31 cellular contexts compared by ENCODE assay signal in the genomic region with DNA sequence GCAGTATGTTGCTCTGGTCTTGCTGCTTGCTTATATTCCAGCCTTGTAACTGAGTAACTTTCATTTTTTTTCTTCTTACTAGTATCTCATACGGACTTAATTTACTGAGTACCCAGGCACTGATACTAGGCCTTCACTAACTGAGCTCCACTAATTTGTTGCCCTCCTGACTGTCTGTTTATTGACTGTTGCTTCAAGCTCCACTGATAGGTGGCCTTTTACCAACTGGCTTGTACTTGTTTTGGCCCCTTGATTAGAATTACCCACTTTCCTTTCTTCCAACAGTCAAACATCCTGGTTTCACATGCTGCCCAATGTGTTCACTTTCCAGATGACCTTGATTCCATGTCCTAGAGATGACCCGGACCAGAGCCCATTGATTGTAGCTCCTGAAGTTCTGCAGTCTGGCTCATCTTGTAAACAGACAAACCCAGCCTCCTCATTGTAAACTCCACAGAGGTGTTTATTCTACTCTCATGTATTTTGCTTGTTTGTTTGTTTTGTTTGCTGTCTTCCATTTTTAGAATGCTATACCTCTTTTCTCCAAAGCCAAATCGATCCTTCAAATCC. TPM values are rescaled to one million over a fixed set of nuclear protein-coding genes. Genes with fewer than 3 reads are reported as not detected.
DNase-seq lines count a peak whose midpoint lies in the region; ATAC-seq, FAIRE-seq and TF ChIP-seq lines count a peak whose summit lies in the region.
"Had no signal": no experiment of that assay in that cellular context is flagged by ENCODE, and none has a peak within 500 bp of the region (broad histone marks: within the 10 kb centered on the region; RNA-seq: fewer than 3 reads in every experiment).

No MANE protein-coding gene starts in this region.

- no peak for TF ChIP-seq EP300 in H1 (IDR thresholded peaks at IDR 0.05; ENCODE audit: borderline replicate concordance in 1 of 2, low read depth in 2 of 2, low read length in 2 of 2)
- TF ChIP-seq EP300 in SK-N-SH (IDR thresholded peaks at IDR 0.05; ENCODE audit: borderline replicate concordance in 1 of 2, low read depth in 1 of 2, low read length in 1 of 2) = no peak

- H3K36me3 ChIP-seq in H1 (ENCODE audit: control insufficient read depth in 2 of 4, insufficient read depth in 4 of 4, low read length in 3 of 4) = no peaks in the 10 kb centered on the region; a peak in 1 of 8 replicates
- no peaks in the 10 kb centered on the region for H3K36me3 ChIP-seq in smooth muscle cell (ENCODE audit: low read depth)
- no peaks in the 10 kb centered on the region for H3K36me3 ChIP-seq in SK-N-SH (replicated peaks in 1 of 2; ENCODE audit: control insufficient read depth in 1 of 2, insufficient read depth in 2 of 2, low read length in 1 of 2)
- H3K36me3 ChIP-seq: gastrocnemius medialis, thoracic aorta had no signal

- H3K9ac ChIP-seq in H1 (replicated peaks in 1 of 4; ENCODE audit: extremely low read depth in 1 of 4, low read depth in 3 of 4, low read length in 3 of 4) (no peak overlapping the region), smooth muscle cell (ENCODE audit: low read depth) (peak overlapping the region; percentile 15), SK-N-SH (no peak overlapping the region)

- H3K79me2 ChIP-seq in H1 (ENCODE audit: control insufficient read depth in 1 of 2, insufficient read depth in 2 of 2, low read length in 2 of 2) (no peaks in the 10 kb centered on the region), smooth muscle cell (ENCODE audit: low read depth) (no peaks in the 10 kb centered on the region), SK-N-SH (ENCODE audit: insufficient read depth) (no peaks in the 10 kb centered on the region)

- H3F3A ChIP-seq in smooth muscle cell (ENCODE audit: low read depth) (no peaks in the 10 kb centered on the region), SK-N-SH (replicated peaks; ENCODE audit: insufficient read depth) (peaks cover 3% of the 10 kb centered on the region)

- H4K91ac ChIP-seq in H1 (replicated peaks; ENCODE audit: insufficient read length, low read length) = no peak overlapping the region

- no peak overlapping the region for H3K4ac ChIP-seq in H1 (replicated peaks; ENCODE audit: insufficient read length, low read depth, low read length)

- FAIRE-seq in H54 (lab: Jason Lieb, UNC) = peak; percentile 45
- no peak for FAIRE-seq in H1 (lab: Jason Lieb, UNC)
- FAIRE-seq: colon, small intestine had no signal

- no peaks in the 10 kb centered on the region for H3K4me1 ChIP-seq in H1 (replicated peaks in 1 of 4; ENCODE audit: control insufficient read depth in 3 of 4, insufficient read depth in 4 of 4, low read length in 3 of 4)
- H3K4me1 ChIP-seq in smooth muscle cell (ENCODE audit: low read depth) = peaks cover 9% of the 10 kb centered on the region
- H3K4me1 ChIP-seq in SK-N-SH (ENCODE audit: control insufficient read depth in 1 of 2, insufficient read depth in 2 of 2, low read depth in 1 of 2, low read length in 1 of 2) = peaks cover 0 to 8% of the 10 kb centered on the region in 2 experiments; a peak in 2 of 4 replicates

- POLR2A ChIA-PET in H1 (lab: Charles Lee; ENCODE audit: partially characterized antibody) (no interaction called here), SK-N-SH (lab: Yijun Ruan, JAX) (no interaction called here)

- no peak overlapping the region for H3K14ac ChIP-seq in H1 (ENCODE audit: insufficient read length)

- H3K9me3 ChIP-seq in H1 (ENCODE audit: insufficient read depth in 2 of 2, low read depth in 1 of 2, low read length in 1 of 2) = no peaks in the 10 kb centered on the region
- H3K9me3 ChIP-seq in smooth muscle cell (replicated peaks; ENCODE audit: low read depth) = no peaks in the 10 kb centered on the region
- H3K9me3 ChIP-seq in SK-N-SH = no peaks in the 10 kb centered on the region
- H3K9me3 ChIP-seq: gastrocnemius medialis, mucosa of descending colon, thoracic aorta had no signal

- H2AK5ac ChIP-seq in H1 (ENCODE audit: low read depth, low read length) = no peak overlapping the region

- no peak overlapping the region for H2BK15ac ChIP-seq in H1 (ENCODE audit: low read length)

- CTCF ChIA-PET in H1 (lab: Charles Lee; ENCODE audit: partially characterized antibody) = interaction anchor here (1.1 kb wide), 2 partner anchors 17 to 129 kb away, joined by 3 to 5 read pairs; no protein-coding TSS in a partner anchor
- CTCF ChIA-PET in SK-N-SH (lab: Yijun Ruan, JAX) = interaction anchor here (11.5 kb wide), 1 partner anchor 128 kb away, joined by 107 read pairs; no protein-coding TSS in a partner anchor

- TF ChIP-seq CTCF in H1 (IDR thresholded peaks at IDR 0.05; ENCODE audit: control extremely low read depth in 1 of 3, insufficient read depth in 1 of 3, low read depth in 1 of 3, low read length in 3 of 3) (no peak), smooth muscle cell (IDR thresholded peaks at IDR 0.05; ENCODE audit: borderline replicate concordance, insufficient read depth, poor library complexity, severe bottlenecking) (no peak), SK-N-SH (IDR thresholded peaks at IDR 0.05) (no peak)

- no peak overlapping the region for H2BK120ac ChIP-seq in H1 (replicated peaks; ENCODE audit: low read depth, low read length)

- no peak overlapping the region for H3K18ac ChIP-seq in H1 (ENCODE audit: extremely low read depth, low read length)

- H3K27ac ChIP-seq in H1 (ENCODE audit: low read depth, low read length) (no peak overlapping the region), smooth muscle cell (ENCODE audit: low read depth) (peak overlapping the region; percentile 12), SK-N-SH (ENCODE audit: low read depth in 2 of 2, low read length in 1 of 2) (no peak overlapping the region)
- H3K27ac ChIP-seq: gastrocnemius medialis, HL-60, RWPE1, thoracic aorta had no signal

- no peak for ATAC-seq in SK-N-SH treated with all-trans-retinoic acid at 6 μM for 48 hours
- ATAC-seq in GM19452 (IDR thresholded peaks at IDR 0.05; ENCODE audit: unreplicated experiment) = no peak
- ATAC-seq: gastrocnemius medialis, mucosa of descending colon had no signal

- no peaks in the 10 kb centered on the region for H3K79me1 ChIP-seq in H1 (ENCODE audit: low read depth, low read length)

- no peak overlapping the region for H2BK20ac ChIP-seq in H1 (ENCODE audit: low read length)

- DNase-seq in NCI-H345 (lab: John Stamatoyannopoulos, UW) (peak; percentile 12), NCI-H345 treated with DMSO at 0.1 percent for 48 hours (lab: John Stamatoyannopoulos, UW; ENCODE audit: unreplicated experiment) (no peak), H54 (ENCODE audit: insufficient read length, low spot score) (no peak), H1 (ENCODE audit: low read depth in 1 of 2, low spot score in 2 of 2) (no peak), smooth muscle cell (lab: John Stamatoyannopoulos, UW; ENCODE audit: unreplicated experiment) (no peak), SK-N-SH (no peak)
- DNase-seq: activated CD4-positive, alpha-beta T cell treated with anti-CD3 and anti-CD28 coated beads, Interleukin-2, amount 50 U/mL, for 48 hours; activated CD4-positive, CD25-positive, alpha-beta regulatory T cell treated with anti-CD3 and anti-CD28 coated beads, Interleukin-2, amount 50 U/mL, for 72 hours; anterior cingulate cortex; Calu3; CD4-positive, CD25-positive, alpha-beta regulatory T cell; gastrocnemius medialis; H7; Kasumi-1; kidney glomerular epithelial cell; mucosa of descending colon; NCI-H1417 treated with DMSO at 0.1 percent for 48 hours; NCI-H2107; OCI-M1; small intestine had no signal

- H2BK12ac ChIP-seq in H1 (ENCODE audit: low read depth, low read length) = no peak overlapping the region; the same call in 1 of the 2 replicates

- H4K20me1 ChIP-seq in H1 (replicated peaks in 1 of 2; ENCODE audit: control insufficient read depth in 1 of 2, insufficient read depth in 2 of 2, low read length in 2 of 2) = no peaks in the 10 kb centered on the region
- H4K20me1 ChIP-seq in smooth muscle cell (ENCODE audit: low read depth) = no peaks in the 10 kb centered on the region
- H4K20me1 ChIP-seq in SK-N-SH (ENCODE audit: insufficient read depth) = no peaks in the 10 kb centered on the region

- H3K23me2 ChIP-seq in H1 (ENCODE audit: low read depth, low read length) = no peaks in the 10 kb centered on the region

- TF ChIP-seq POLR2A in H54 (IDR thresholded peaks at IDR 0.05; ENCODE audit: low read depth, low read length) (no peak), H1 (IDR thresholded peaks at IDR 0.05; ENCODE audit: control extremely low read depth in 1 of 2, low read depth in 2 of 2, low read length in 2 of 2) (no peak)

- H4K5ac ChIP-seq in H1 (ENCODE audit: insufficient read length, low read depth, low read length) = no peak overlapping the region

- H3K27me3 ChIP-seq in H1 (replicated peaks in 1 of 4; ENCODE audit: control insufficient read depth in 3 of 4, extremely low read depth in 1 of 4, insufficient read depth in 3 of 4, low read length in 3 of 4) (no peaks in the 10 kb centered on the region), smooth muscle cell (ENCODE audit: low read depth) (no peaks in the 10 kb centered on the region), SK-N-SH (ENCODE audit: insufficient read depth) (no peaks in the 10 kb centered on the region)
- H3K27me3 ChIP-seq: gastrocnemius medialis had no signal

- H3K4me3 ChIP-seq in H1 (ENCODE audit: extremely low read depth in 1 of 4, insufficient read depth in 2 of 4, low read depth in 3 of 4, low read length in 4 of 4) (no peak overlapping the region), smooth muscle cell (no peak overlapping the region), SK-N-SH (ENCODE audit: low read depth in 2 of 2, low read length in 1 of 2) (no peak overlapping the region)
- H3K4me3 ChIP-seq: gastrocnemius medialis, lung, mucosa of descending colon, thoracic aorta had no signal

- H3K9me2 ChIP-seq in SK-N-SH = no peaks in the 10 kb centered on the region

- H3K4me2 ChIP-seq in H1 (ENCODE audit: insufficient read depth in 1 of 2, low read depth in 2 of 2, low read length in 2 of 2) (no peak overlapping the region), smooth muscle cell (no peak overlapping the region), SK-N-SH (no peak overlapping the region)

- H3K23ac ChIP-seq in H1 (ENCODE audit: insufficient read length) = no peak overlapping the region

- no peak overlapping the region for H3K56ac ChIP-seq in H1 (replicated peaks; ENCODE audit: insufficient read length, low read depth, low read length)

- H2AFZ ChIP-seq in H1 (ENCODE audit: low read length) = peak overlapping the region; percentile 59; the same call in 1 of the 2 replicates
- peak overlapping the region; percentile 32 for H2AFZ ChIP-seq in smooth muscle cell (ENCODE audit: low read depth)
- H2AFZ ChIP-seq in SK-N-SH (ENCODE audit: low read depth) = no peak overlapping the region; the same call in 1 of the 2 replicates

- 91% methylated on average over 3 of the region's 3 CpGs; no CpG with 5 or more reads in 1 of the 2 experiments for WGBS in H1 (ENCODE audit: extremely low coverage in 1 of 2, insufficient coverage in 1 of 2, insufficient read length in 1 of 2, insufficient replicate concordance in 2 of 2, low coverage in 1 of 2, low lambda C conversion rate in 2 of 2, missing lambda C conversion rate in 1 of 2), 2 experiments
- WGBS in smooth muscle cell (ENCODE audit: low lambda C conversion rate) = 83% methylated on average over 3 of the region's 3 CpGs
- 64% methylated on average over 3 of the region's 3 CpGs for WGBS in SK-N-SH (ENCODE audit: low lambda C conversion rate)

- no peak overlapping the region for H4K8ac ChIP-seq in H1 (ENCODE audit: extremely low read depth, insufficient read depth, low read length)

- TF ChIP-seq RAD21 in H1 (IDR thresholded peaks at IDR 0.05 in 1 of 2, conservative IDR thresholded peaks at IDR 0.05 in 1 of 2; ENCODE audit: low read depth in 2 of 2, low read length in 2 of 2) = no peak
- TF ChIP-seq RAD21 in SK-N-SH (IDR thresholded peaks at IDR 0.05; ENCODE audit: low read length) = no peak

- H2BK5ac ChIP-seq in H1 (ENCODE audit: low read depth, low read length) = no peak overlapping the region

RNA-seq across cellular contexts. Expression of gene RGS1, which starts 27.7 kb away (rescaled TPM):
- total RNA-seq in H1 (2021; fragmentation: NEBNext Ultra II Directional; extraction: Animal tissue kit (Norgen Biotek cat#: 25700)) = not detected in 2 replicates
- polyA plus RNA-seq in H1 (2011; rRNA removed) (not detected in 2 replicates), smooth muscle cell (88.7 and 119 TPM in 2 replicates), SK-N-SH (2012; rRNA removed) (0.05 and 0.12 TPM in 2 replicates)
- not detected for polyA plus RNA-seq in H1 (2011; cell fraction: cytosol; rRNA removed)
- polyA plus RNA-seq in H1 (2011; cell fraction: nucleus; rRNA removed) = not detected
- polyA plus RNA-seq in H1 (2012, experiment 1 of 2) = not detected in 4 replicates
- polyA plus RNA-seq in H1 (2012, experiment 2 of 2) = not detected
- not detected for polyA plus RNA-seq in H1 (2013, experiment 1 of 2)
- not detected for polyA plus RNA-seq in H1 (2013, experiment 2 of 2)
- not detected in 2 replicates for polyA minus RNA-seq in H1 (2011; rRNA and poly(A)+ RNA removed)
- polyA minus RNA-seq in H1 (2011; cell fraction: cytosol; rRNA and poly(A)+ RNA removed) = not detected
- not detected for polyA minus RNA-seq in H1 (2011; cell fraction: nucleus; rRNA and poly(A)+ RNA removed)
- total RNA-seq in smooth muscle cell = 224 and 333 TPM in 2 replicates
- polyA plus RNA-seq in SK-N-SH (2012; cell fraction: cytosol; rRNA removed) = 0.07 and 0.18 TPM in 2 replicates
- 0.11 and 0.24 TPM in 2 replicates for polyA plus RNA-seq in SK-N-SH (2012; cell fraction: nucleus; rRNA removed)
- total RNA-seq: A172, Calu3, H7, NCI-H460, neural crest cell had no signal

RNA-seq across cellular contexts. Expression of gene RGS13, which starts 32.6 kb away (rescaled TPM):
- not detected in 2 replicates for total RNA-seq in H1 (2021; fragmentation: NEBNext Ultra II Directional; extraction: Animal tissue kit (Norgen Biotek cat#: 25700))
- not detected in 2 replicates for polyA plus RNA-seq in H1 (2011; rRNA removed)
- polyA plus RNA-seq in H1 (2011; cell fraction: cytosol; rRNA removed) = not detected
- not detected for polyA plus RNA-seq in H1 (2011; cell fraction: nucleus; rRNA removed)
- polyA plus RNA-seq in H1 (2012, experiment 1 of 2) = not detected in 4 replicates
- polyA plus RNA-seq in H1 (2012, experiment 2 of 2) = not detected
- polyA plus RNA-seq in H1 (2013, experiment 1 of 2) = not detected
- polyA plus RNA-seq in H1 (2013, experiment 2 of 2) = not detected
- polyA minus RNA-seq in H1 (2011; rRNA and poly(A)+ RNA removed) = not detected in 2 replicates
- not detected for polyA minus RNA-seq in H1 (2011; cell fraction: cytosol; rRNA and poly(A)+ RNA removed)
- polyA minus RNA-seq in H1 (2011; cell fraction: nucleus; rRNA and poly(A)+ RNA removed) = not detected
- 1.3 TPM in 1 of 2 replicates, not detected in the other for total RNA-seq in smooth muscle cell
- polyA plus RNA-seq in smooth muscle cell = 0.27 and 0.45 TPM in 2 replicates
- 0.05 TPM in 1 of 2 replicates, not detected in the other for polyA plus RNA-seq in SK-N-SH (2012; rRNA removed)
- 0.05 and 0.08 TPM in 2 replicates for polyA plus RNA-seq in SK-N-SH (2012; cell fraction: cytosol; rRNA removed)
- 0.01 TPM in 1 of 2 replicates, not detected in the other for polyA plus RNA-seq in SK-N-SH (2012; cell fraction: nucleus; rRNA removed)
- total RNA-seq: A172, Calu3, fibroblast of lung, gastrocnemius medialis, H7, NCI-H460, neural crest cell had no signal
- polyA plus RNA-seq: CD4-positive, CD25-positive, alpha-beta regulatory T cell; fibroblast of lung had no signal

Comparison
In these comparisons a context has a peak if more than half of its experiments do, and no peak if none do; other contexts are left out.
1. RNA of gene RGS1, which starts 27.7 kb away (polyA plus RNA-seq): 88.7 to 119 TPM in smooth muscle cell; 0.05 to 0.24 TPM in SK-N-SH and not detected in H1; every median in the first group is over 10 times any median in the second.